In genomic region chr20:17407550-17407949, GRCh38 we compare ENCODE assay signal across 31 cellular contexts.
"Had no signal": no experiment of that assay in that cellular context is flagged by ENCODE, and none has a peak within 500 bp of the region (broad histone marks: within the 10 kb centered on the region; RNA-seq: fewer than 3 reads in every experiment).

No MANE protein-coding gene starts in this region.

- H3K79me2 ChIP-seq: parathyroid adenoma had no signal

- H2AFZ ChIP-seq: neural progenitor cell, parathyroid adenoma had no signal

- H3K9me3 Mint-ChIP-seq: natural killer cell; neural progenitor cell; stimulated activated effector memory CD8-positive, alpha-beta T cell treated with anti-CD3 and anti-CD28 coated beads, Interleukin-12 subunit alpha, Interleukin-12 subunit beta, amount 100 ng/mL, for 72 hours; stimulated activated naive CD8-positive, alpha-beta T cell treated with anti-CD3 and anti-CD28 coated beads, Interleukin-15, amount 100 ng/mL, for 72 hours; type B pancreatic cell had no signal

- H3K4me3 ChIP-seq: neural progenitor cell, ovary, psoas muscle, skin epidermis, smooth muscle cell, spleen, suprapubic skin, testis, tibial artery, transverse colon, upper lobe of right lung, uterus had no signal

- H3K4me3 Mint-ChIP-seq: naive thymus-derived CD4-positive, alpha-beta T cell; natural killer cell; nephron; neural progenitor cell; stimulated activated effector memory CD8-positive, alpha-beta T cell treated with anti-CD3 and anti-CD28 coated beads, Interleukin-12 subunit alpha, Interleukin-12 subunit beta, amount 100 ng/mL, for 72 hours; stimulated activated naive CD8-positive, alpha-beta T cell treated with anti-CD3 and anti-CD28 coated beads, Interleukin-15, amount 100 ng/mL, for 72 hours; type B pancreatic cell had no signal

- H3K27me3 Mint-ChIP-seq: type B pancreatic cell had no signal

- H3K9ac ChIP-seq: neural progenitor cell, parathyroid adenoma had no signal

- H3K36me3 ChIP-seq: neural progenitor cell, ovary, spleen, suprapubic skin, tibial artery, transverse colon, upper lobe of right lung, uterus had no signal

- ATAC-seq: naive thymus-derived CD4-positive, alpha-beta T cell; natural killer cell; psoas muscle; right cardiac atrium; sciatic nerve; stimulated activated effector memory CD8-positive, alpha-beta T cell treated with anti-CD3 and anti-CD28 coated beads, Interleukin-12 subunit alpha, Interleukin-12 subunit beta, amount 100 ng/mL, for 72 hours; stimulated activated naive CD8-positive, alpha-beta T cell treated with anti-CD3 and anti-CD28 coated beads, Interleukin-15, amount 100 ng/mL, for 72 hours; stimulated activated naive CD8-positive, alpha-beta T cell treated with anti-CD3 and anti-CD28 coated beads, Interleukin-15, Interleukin-2, amounts not matched to agents 100 U/mL and 50 U/mL, for 24 hours; upper lobe of right lung had no signal

- H3K36me3 Mint-ChIP-seq: naive thymus-derived CD4-positive, alpha-beta T cell; natural killer cell; neural progenitor cell; stimulated activated effector memory CD8-positive, alpha-beta T cell treated with anti-CD3 and anti-CD28 coated beads, Interleukin-12 subunit alpha, Interleukin-12 subunit beta, amount 100 ng/mL, for 72 hours; type B pancreatic cell had no signal

- H3K4me2 ChIP-seq: neural progenitor cell, smooth muscle cell had no signal

- H3K27ac Mint-ChIP-seq: naive thymus-derived CD4-positive, alpha-beta T cell; natural killer cell; neural progenitor cell; progenitor cell of endocrine pancreas; stimulated activated effector memory CD8-positive, alpha-beta T cell treated with anti-CD3 and anti-CD28 coated beads, Interleukin-12 subunit alpha, Interleukin-12 subunit beta, amount 100 ng/mL, for 72 hours; type B pancreatic cell had no signal

- H3K27ac ChIP-seq: neural progenitor cell, ovary, parathyroid adenoma, psoas muscle, skin epidermis, spleen, suprapubic skin, testis, tibial artery, transverse colon, upper lobe of right lung, uterus had no signal

- H3K4me1 ChIP-seq: neural progenitor cell, parathyroid adenoma, psoas muscle, spleen, testis, tibial artery, transverse colon, upper lobe of right lung, uterus had no signal

- H3K27me3 ChIP-seq: neural progenitor cell, ovary, suprapubic skin, testis, tibial artery, transverse colon, upper lobe of right lung, uterus had no signal

- H3K9me3 ChIP-seq: ovary, psoas muscle, suprapubic skin, testis, tibial artery, transverse colon, upper lobe of right lung, uterus had no signal

- DNase-seq: naive thymus-derived CD4-positive, alpha-beta T cell; natural killer cell; occipital lobe; ovary; posterior cingulate gyrus; psoas muscle; right cardiac atrium; spleen; stimulated activated CD4-positive, alpha-beta T cell treated with anti-CD3 and anti-CD28 coated beads, Interleukin-12 subunit alpha, Interleukin-12 subunit beta, amount 100 ng/mL, for 4 hours; stimulated activated CD4-positive, alpha-beta T cell treated with anti-CD3 and anti-CD28 coated beads, Interleukin-2, amount 100 ng/mL, for 24 hours; stimulated activated CD4-positive, alpha-beta T cell treated with anti-CD3 and anti-CD28 coated beads, Interleukin-2, amount 100 ng/mL, for 48 hours; stimulated activated CD4-positive, alpha-beta T cell treated with anti-CD3 and anti-CD28 coated beads, Interleukin-4, amount 100 ng/mL, for 24 hours; stimulated activated naive CD4-positive, alpha-beta T cell; stimulated activated naive CD8-positive, alpha-beta T cell treated with anti-CD3 and anti-CD28 coated beads, Interleukin-15, amount 100 ng/mL, for 72 hours; stimulated activated naive CD8-positive, alpha-beta T cell treated with anti-CD3 and anti-CD28 coated beads, Interleukin-15, Interleukin-2, amounts not matched to agents 100 U/mL and 50 U/mL, for 24 hours; substantia nigra; testis; tibial artery; transverse colon; upper lobe of right lung; uterus had no signal

- H3K4me1 Mint-ChIP-seq: naive thymus-derived CD4-positive, alpha-beta T cell; natural killer cell; neural progenitor cell; stimulated activated effector memory CD8-positive, alpha-beta T cell treated with anti-CD3 and anti-CD28 coated beads, Interleukin-12 subunit alpha, Interleukin-12 subunit beta, amount 100 ng/mL, for 72 hours; stimulated activated naive CD8-positive, alpha-beta T cell treated with anti-CD3 and anti-CD28 coated beads, Interleukin-15, amount 100 ng/mL, for 72 hours had no signal
